Comparison of ENCODE assay signal across 8 cellular contexts in the genomic region with DNA sequence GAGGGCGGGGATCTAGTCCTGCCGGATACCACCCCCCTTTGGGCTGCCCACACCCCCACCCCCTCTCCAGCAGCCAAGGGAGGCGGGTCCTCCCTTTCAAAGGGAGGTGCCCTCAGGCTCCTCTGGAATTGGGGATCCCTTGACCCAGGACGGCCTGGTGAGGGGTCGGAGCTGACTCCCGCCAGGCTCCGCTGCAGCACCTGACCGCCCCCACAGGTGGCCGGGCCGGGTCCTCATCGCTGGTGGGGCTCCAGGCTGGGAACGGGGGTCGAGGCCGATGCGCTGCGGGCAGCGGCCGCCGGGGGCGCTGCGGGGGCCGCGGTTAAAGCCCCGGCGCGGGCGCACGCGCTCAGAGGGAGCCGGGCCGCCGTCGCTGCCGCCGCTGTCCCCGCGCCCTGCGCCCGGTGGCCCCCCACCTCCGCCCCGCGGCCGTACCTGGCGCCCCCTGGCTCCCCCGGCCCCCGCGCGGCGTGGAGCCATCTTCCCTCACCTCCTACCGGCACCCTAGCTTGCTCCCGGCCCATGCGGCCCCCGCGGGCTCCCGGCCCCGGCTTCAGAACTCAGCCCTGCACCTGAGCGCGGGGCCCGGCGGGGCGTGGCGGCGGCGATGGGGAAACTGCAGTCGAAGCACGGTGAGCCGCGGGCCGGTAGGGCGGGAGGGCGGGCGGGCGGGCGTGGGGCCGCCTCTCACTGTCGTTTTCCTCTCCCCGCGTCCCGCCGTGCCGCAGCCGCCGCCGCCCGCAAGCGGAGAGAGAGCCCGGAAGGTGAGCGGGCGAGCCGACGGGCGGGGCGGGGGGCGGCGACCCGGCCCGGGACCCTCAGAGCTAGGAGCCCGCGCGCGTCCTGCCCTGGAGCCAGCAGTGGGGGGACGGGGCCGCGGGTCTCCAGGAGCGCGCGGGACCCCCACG. TPM values are rescaled to one million over a fixed set of nuclear protein-coding genes. Genes with fewer than 3 reads are reported as not detected.
DNase-seq lines count a peak whose midpoint lies in the region; ATAC-seq and TF ChIP-seq lines count a peak whose summit lies in the region.

A gene with protein sequence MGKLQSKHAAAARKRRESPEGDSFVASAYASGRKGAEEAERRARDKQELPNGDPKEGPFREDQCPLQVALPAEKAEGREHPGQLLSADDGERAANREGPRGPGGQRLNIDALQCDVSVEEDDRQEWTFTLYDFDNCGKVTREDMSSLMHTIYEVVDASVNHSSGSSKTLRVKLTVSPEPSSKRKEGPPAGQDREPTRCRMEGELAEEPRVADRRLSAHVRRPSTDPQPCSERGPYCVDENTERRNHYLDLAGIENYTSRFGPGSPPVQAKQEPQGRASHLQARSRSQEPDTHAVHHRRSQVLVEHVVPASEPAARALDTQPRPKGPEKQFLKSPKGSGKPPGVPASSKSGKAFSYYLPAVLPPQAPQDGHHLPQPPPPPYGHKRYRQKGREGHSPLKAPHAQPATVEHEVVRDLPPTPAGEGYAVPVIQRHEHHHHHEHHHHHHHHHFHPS (plus strand): TSS at position 352 of the 908 bp plus-strand sequence. CDS start 256 bp downstream, at position 608.

- H3K27me3 ChIP-seq in esophagus (ENCODE audit: control insufficient read depth in 1 of 2, insufficient read depth in 2 of 2, low read length in 2 of 2): peaks cover 0 to 12% of the 10 kb centered on the region in 2 donors

- H3K4me3 Mint-ChIP-seq in activated CD4-positive, alpha-beta T cell treated with anti-CD3 and anti-CD28 coated beads, Interleukin-2, amount 10 ng/mL, durations not matched to agents 7 days and 5 days: peak within 1 kb of the TSS; percentile 59
- peak within 1 kb of the TSS; percentile 80 for H3K4me3 Mint-ChIP-seq in nephron progenitor cell

- H3K9me3 Mint-ChIP-seq in activated CD4-positive, alpha-beta T cell treated with anti-CD3 and anti-CD28 coated beads, Interleukin-2, amount 10 ng/mL, durations not matched to agents 7 days and 5 days: no peaks in the 10 kb centered on the region
- H3K9me3 Mint-ChIP-seq in nephron progenitor cell: no peaks in the 10 kb centered on the region

- H3K4me1 Mint-ChIP-seq in activated CD4-positive, alpha-beta T cell treated with anti-CD3 and anti-CD28 coated beads, Interleukin-2, amount 10 ng/mL, durations not matched to agents 7 days and 5 days: peaks cover 31% of the 10 kb centered on the region
- peaks cover 27% of the 10 kb centered on the region for H3K4me1 Mint-ChIP-seq in nephron progenitor cell

- H3K4me3 ChIP-seq in Jurkat, Clone E6-1 (ENCODE audit: low read length): peak within 1 kb of the TSS; percentile 67
- H3K4me3 ChIP-seq in esophagus (ENCODE audit: low read depth in 1 of 2, low read length in 2 of 2): peak within 1 kb of the TSS; percentile 26 to 39

- peak; percentile 27 for DNase-seq in NCI-H146 (lab: John Stamatoyannopoulos, UW)
- no peak for DNase-seq in NCI-H146 treated with DMSO at 0.1 percent for 48 hours (lab: John Stamatoyannopoulos, UW; ENCODE audit: unreplicated experiment)
- no peak for DNase-seq in Jurkat, Clone E6-1 (ENCODE audit: low read depth, low spot score)
- DNase-seq in activated CD4-positive, alpha-beta T cell treated with anti-CD3 and anti-CD28 coated beads, Interleukin-2, amount 10 ng/mL, durations not matched to agents 7 days and 5 days: no peak
- DNase-seq in nephron progenitor cell: peak; percentile 82

- peak; percentile 48 for TF ChIP-seq CTCF in nephron progenitor cell (IDR thresholded peaks at IDR 0.05)

- H3K27ac ChIP-seq in esophagus (ENCODE audit: low read depth in 2 of 2, low read length in 1 of 2): no peak within 1 kb of the TSS

- H3K36me3 Mint-ChIP-seq in activated CD4-positive, alpha-beta T cell treated with anti-CD3 and anti-CD28 coated beads, Interleukin-2, amount 10 ng/mL, durations not matched to agents 7 days and 5 days (ENCODE audit: low read depth): no peaks in the 10 kb centered on the region
- no peaks in the 10 kb centered on the region for H3K36me3 Mint-ChIP-seq in nephron progenitor cell (ENCODE audit: low read depth)

- peaks cover 0 to 3% of the 10 kb centered on the region in 2 donors for H3K9me3 ChIP-seq in esophagus (ENCODE audit: control insufficient read depth in 2 of 2, insufficient read depth in 1 of 2, low read depth in 1 of 2, low read length in 1 of 2)

- ATAC-seq in HG02763 (IDR thresholded peaks at IDR 0.05; ENCODE audit: unreplicated experiment) (no peak), HG03457 (IDR thresholded peaks at IDR 0.05; ENCODE audit: unreplicated experiment) (no peak)

- H3K27ac Mint-ChIP-seq in activated CD4-positive, alpha-beta T cell treated with anti-CD3 and anti-CD28 coated beads, Interleukin-2, amount 10 ng/mL, durations not matched to agents 7 days and 5 days: peak within 1 kb of the TSS; percentile 57
- no peak within 1 kb of the TSS for H3K27ac Mint-ChIP-seq in nephron progenitor cell

- POLR2A ChIA-PET in activated CD4-positive, alpha-beta T cell treated with anti-CD3 and anti-CD28 coated beads, Interleukin-2, amount 10 ng/mL, durations not matched to agents 7 days and 5 days (lab: Charles Lee): no interaction called here

- no peaks in the 10 kb centered on the region for H3K36me3 ChIP-seq in esophagus (ENCODE audit: control insufficient read depth in 2 of 2, insufficient read depth in 2 of 2, low read length in 1 of 2)

- CTCF ChIA-PET in activated CD4-positive, alpha-beta T cell treated with anti-CD3 and anti-CD28 coated beads, Interleukin-2, amount 10 ng/mL, durations not matched to agents 7 days and 5 days (lab: Charles Lee): interaction anchor here (1.0 to 1.6 kb wide), 3 partner anchors 11 to 542 kb away, joined by 3 to 4 read pairs (median 4); no protein-coding TSS in a partner anchor

- peaks cover 46% of the 10 kb centered on the region for H3K27me3 Mint-ChIP-seq in activated CD4-positive, alpha-beta T cell treated with anti-CD3 and anti-CD28 coated beads, Interleukin-2, amount 10 ng/mL, durations not matched to agents 7 days and 5 days
- H3K27me3 Mint-ChIP-seq in nephron progenitor cell (ENCODE audit: low read depth, poor library complexity): peaks cover 65% of the 10 kb centered on the region

- peaks cover 13 to 31% of the 10 kb centered on the region in 2 donors for H3K4me1 ChIP-seq in esophagus (ENCODE audit: control insufficient read depth in 2 of 2, insufficient read depth in 2 of 2, low read length in 1 of 2)

- WGBS in esophagus, 2 donors: 2% methylated on average over 46 to 108 of the region's 108 CpGs

RNA-seq across cellular contexts. Expression of the gene that starts here (rescaled TPM):
- 176 TPM for polyA plus RNA-seq in Jurkat, Clone E6-1 (2012; ENCODE audit: insufficient read depth, insufficient read length)
- total RNA-seq in activated CD4-positive, alpha-beta T cell treated with anti-CD3 and anti-CD28 coated beads, Interleukin-2, amount 10 ng/mL, durations not matched to agents 7 days and 5 days: 1 to 10 TPM; 1.4 to 1.8 TPM
- 1 to 10 TPM; 4.2 to 4.5 TPM for polyA plus RNA-seq in esophagus

Comparison
In these comparisons a context has a peak if more than half of its experiments do, and no peak if none do; other contexts are left out.
1. DNase-seq: peak in NCI-H146 (single experiment) and nephron progenitor cell (single experiment); none in NCI-H146 treated with DMSO at 0.1 percent for 48 hours (single experiment), Jurkat, Clone E6-1 (single experiment) and activated CD4-positive, alpha-beta T cell treated with anti-CD3 and anti-CD28 coated beads, Interleukin-2, amount 10 ng/mL, durations not matched to agents 7 days and 5 days (single experiment).